Comparison of ENCODE assay signal across 2 cellular contexts in the genomic region with DNA sequence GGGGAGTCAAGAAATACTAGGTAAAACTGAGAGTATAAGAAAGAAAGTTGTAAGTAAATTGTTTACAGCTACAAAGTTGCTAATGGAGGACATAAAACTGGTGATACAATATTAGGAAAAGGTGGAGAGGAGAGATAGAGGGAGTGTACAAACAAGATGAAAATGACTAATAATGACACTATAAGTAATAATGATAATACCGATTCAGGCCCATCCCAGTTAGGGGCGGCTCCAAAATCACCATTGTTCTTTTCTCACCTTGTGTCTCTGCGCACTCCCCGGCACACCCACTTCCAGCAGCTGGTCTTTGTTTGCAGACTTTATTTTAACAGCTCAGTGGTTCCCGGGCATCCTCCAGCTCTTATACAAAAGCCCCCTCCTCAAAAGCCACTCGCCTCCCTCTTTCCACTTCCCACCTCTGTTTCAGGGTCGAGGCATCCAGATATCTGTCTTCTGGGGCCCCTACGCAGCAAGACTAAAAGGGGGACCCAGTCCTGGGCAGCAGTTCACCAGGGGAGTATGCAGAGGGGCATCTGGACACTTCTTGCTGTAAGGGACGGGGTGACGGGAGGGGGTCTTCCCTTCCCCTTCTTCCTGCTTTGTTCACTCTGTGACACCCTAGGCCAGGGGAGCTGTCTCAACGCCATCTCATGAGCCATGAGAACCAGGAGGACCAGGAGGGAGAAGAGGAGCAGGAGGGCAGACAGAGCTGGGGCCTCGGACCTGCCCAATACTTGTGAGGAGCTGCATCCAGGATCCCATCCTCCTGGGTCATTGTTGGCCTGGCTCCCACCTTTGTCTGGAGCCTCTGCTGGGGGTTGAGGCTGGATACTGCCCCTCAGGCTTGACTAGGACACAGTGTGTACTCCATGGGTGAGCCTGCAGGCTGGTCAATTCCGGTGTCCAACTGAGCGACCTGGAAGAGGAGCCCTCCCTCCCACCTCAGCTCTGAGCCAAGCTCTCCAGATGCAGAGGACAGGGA.
TF ChIP-seq lines count a peak whose summit lies in the region.

No MANE protein-coding gene starts in this region.

TF ChIP-seq in SK-N-SH, 30 proteins besides CTCF, POLR2A, EP300 and RAD21 (continued from another document):
- TF ChIP-seq TAF1 (IDR thresholded peaks at IDR 0.05; ENCODE audit: borderline replicate concordance, low read depth, low read length) = no peak

TF ChIP-seq in SK-N-SH treated with all-trans-retinoic acid at 6 μM for 48 hours, 23 proteins besides CTCF, POLR2A, EP300 and RAD21 (continued from another document):
- TF ChIP-seq, protein P1, sequence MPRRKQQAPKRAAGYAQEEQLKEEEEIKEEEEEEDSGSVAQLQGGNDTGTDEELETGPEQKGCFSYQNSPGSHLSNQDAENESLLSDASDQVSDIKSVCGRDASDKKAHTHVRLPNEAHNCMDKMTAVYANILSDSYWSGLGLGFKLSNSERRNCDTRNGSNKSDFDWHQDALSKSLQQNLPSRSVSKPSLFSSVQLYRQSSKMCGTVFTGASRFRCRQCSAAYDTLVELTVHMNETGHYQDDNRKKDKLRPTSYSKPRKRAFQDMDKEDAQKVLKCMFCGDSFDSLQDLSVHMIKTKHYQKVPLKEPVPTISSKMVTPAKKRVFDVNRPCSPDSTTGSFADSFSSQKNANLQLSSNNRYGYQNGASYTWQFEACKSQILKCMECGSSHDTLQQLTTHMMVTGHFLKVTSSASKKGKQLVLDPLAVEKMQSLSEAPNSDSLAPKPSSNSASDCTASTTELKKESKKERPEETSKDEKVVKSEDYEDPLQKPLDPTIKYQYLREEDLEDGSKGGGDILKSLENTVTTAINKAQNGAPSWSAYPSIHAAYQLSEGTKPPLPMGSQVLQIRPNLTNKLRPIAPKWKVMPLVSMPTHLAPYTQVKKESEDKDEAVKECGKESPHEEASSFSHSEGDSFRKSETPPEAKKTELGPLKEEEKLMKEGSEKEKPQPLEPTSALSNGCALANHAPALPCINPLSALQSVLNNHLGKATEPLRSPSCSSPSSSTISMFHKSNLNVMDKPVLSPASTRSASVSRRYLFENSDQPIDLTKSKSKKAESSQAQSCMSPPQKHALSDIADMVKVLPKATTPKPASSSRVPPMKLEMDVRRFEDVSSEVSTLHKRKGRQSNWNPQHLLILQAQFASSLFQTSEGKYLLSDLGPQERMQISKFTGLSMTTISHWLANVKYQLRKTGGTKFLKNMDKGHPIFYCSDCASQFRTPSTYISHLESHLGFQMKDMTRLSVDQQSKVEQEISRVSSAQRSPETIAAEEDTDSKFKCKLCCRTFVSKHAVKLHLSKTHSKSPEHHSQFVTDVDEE (CRISPR knock-in tag; IDR thresholded peaks at IDR 0.05) = no peak
- TF ChIP-seq BACH2 (CRISPR knock-in tag; IDR thresholded peaks at IDR 0.05; ENCODE audit: borderline replicate concordance) (no peak), PPARA (CRISPR knock-in tag; IDR thresholded peaks at IDR 0.05; ENCODE audit: borderline replicate concordance) (no peak), ZFP30 (CRISPR knock-in tag; IDR thresholded peaks at IDR 0.05) (no peak), TOX (CRISPR knock-in tag; IDR thresholded peaks at IDR 0.05; ENCODE audit: borderline replicate concordance) (no peak), RARB (CRISPR knock-in tag; IDR thresholded peaks at IDR 0.05) (no peak), ZNF8 (CRISPR knock-in tag; IDR thresholded peaks at IDR 0.05) (no peak), CSDC2 (CRISPR knock-in tag; IDR thresholded peaks at IDR 0.05) (no peak), ZFP3 (CRISPR knock-in tag; IDR thresholded peaks at IDR 0.05) (no peak), ZC3H10 (CRISPR knock-in tag; IDR thresholded peaks at IDR 0.05) (no peak), ZNF565 (CRISPR knock-in tag; conservative IDR thresholded peaks at IDR 0.05; ENCODE audit: low read depth) (no peak), GLIS3 (CRISPR knock-in tag; IDR thresholded peaks at IDR 0.05) (no peak), ZNF70 (CRISPR knock-in tag; IDR thresholded peaks at IDR 0.05) (no peak), ESRRG (CRISPR knock-in tag; IDR thresholded peaks at IDR 0.05) (no peak), TCF4 (CRISPR knock-in tag; IDR thresholded peaks at IDR 0.05; ENCODE audit: borderline replicate concordance) (no peak)
- TF ChIP-seq, protein P2, sequence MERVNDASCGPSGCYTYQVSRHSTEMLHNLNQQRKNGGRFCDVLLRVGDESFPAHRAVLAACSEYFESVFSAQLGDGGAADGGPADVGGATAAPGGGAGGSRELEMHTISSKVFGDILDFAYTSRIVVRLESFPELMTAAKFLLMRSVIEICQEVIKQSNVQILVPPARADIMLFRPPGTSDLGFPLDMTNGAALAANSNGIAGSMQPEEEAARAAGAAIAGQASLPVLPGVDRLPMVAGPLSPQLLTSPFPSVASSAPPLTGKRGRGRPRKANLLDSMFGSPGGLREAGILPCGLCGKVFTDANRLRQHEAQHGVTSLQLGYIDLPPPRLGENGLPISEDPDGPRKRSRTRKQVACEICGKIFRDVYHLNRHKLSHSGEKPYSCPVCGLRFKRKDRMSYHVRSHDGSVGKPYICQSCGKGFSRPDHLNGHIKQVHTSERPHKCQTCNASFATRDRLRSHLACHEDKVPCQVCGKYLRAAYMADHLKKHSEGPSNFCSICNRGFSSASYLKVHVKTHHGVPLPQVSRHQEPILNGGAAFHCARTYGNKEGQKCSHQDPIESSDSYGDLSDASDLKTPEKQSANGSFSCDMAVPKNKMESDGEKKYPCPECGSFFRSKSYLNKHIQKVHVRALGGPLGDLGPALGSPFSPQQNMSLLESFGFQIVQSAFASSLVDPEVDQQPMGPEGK (CRISPR knock-in tag; IDR thresholded peaks at IDR 0.05; ENCODE audit: borderline replicate concordance) = no peak
- TF ChIP-seq, protein P3, sequence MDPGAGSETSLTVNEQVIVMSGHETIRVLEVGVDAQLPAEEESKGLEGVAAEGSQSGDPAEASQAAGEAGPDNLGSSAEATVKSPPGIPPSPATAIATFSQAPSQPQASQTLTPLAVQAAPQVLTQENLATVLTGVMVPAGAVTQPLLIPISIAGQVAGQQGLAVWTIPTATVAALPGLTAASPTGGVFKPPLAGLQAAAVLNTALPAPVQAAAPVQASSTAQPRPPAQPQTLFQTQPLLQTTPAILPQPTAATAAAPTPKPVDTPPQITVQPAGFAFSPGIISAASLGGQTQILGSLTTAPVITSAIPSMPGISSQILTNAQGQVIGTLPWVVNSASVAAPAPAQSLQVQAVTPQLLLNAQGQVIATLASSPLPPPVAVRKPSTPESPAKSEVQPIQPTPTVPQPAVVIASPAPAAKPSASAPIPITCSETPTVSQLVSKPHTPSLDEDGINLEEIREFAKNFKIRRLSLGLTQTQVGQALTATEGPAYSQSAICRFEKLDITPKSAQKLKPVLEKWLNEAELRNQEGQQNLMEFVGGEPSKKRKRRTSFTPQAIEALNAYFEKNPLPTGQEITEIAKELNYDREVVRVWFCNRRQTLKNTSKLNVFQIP (CRISPR knock-in tag; IDR thresholded peaks at IDR 0.05; ENCODE audit: borderline replicate concordance, low read depth) = no peak
- TF ChIP-seq, protein P4, sequence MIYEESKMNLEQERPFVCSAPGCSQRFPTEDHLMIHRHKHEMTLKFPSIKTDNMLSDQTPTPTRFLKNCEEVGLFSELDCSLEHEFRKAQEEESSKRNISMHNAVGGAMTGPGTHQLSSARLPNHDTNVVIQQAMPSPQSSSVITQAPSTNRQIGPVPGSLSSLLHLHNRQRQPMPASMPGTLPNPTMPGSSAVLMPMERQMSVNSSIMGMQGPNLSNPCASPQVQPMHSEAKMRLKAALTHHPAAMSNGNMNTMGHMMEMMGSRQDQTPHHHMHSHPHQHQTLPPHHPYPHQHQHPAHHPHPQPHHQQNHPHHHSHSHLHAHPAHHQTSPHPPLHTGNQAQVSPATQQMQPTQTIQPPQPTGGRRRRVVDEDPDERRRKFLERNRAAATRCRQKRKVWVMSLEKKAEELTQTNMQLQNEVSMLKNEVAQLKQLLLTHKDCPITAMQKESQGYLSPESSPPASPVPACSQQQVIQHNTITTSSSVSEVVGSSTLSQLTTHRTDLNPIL (CRISPR knock-in tag; IDR thresholded peaks at IDR 0.05; ENCODE audit: low read depth) = no peak
